Comparison of ENCODE assay signal across 21 cellular contexts in genomic region chr10:50579491-50580259, GRCh38. TPM values are rescaled to one million over a fixed set of nuclear protein-coding genes. Genes with fewer than 3 reads are reported as not detected.
DNase-seq lines count a peak whose midpoint lies in the region; ATAC-seq and TF ChIP-seq lines count a peak whose summit lies in the region.
"Had no signal": no experiment of that assay in that cellular context is flagged by ENCODE, and none has a peak within 500 bp of the region (broad histone marks: within the 10 kb centered on the region; RNA-seq: fewer than 3 reads in every experiment).

No MANE protein-coding gene starts in this region.

- POLR2A ChIA-PET in PC-9 (lab: Charles Lee; ENCODE audit: unreplicated experiment): no interaction called here
- POLR2A ChIA-PET in activated CD4-positive, alpha-beta T cell treated with anti-CD3 and anti-CD28 coated beads for 36 hours (lab: Charles Lee): no interaction called here

- H3K4me3 ChIP-seq in PC-9 (peak overlapping the region; percentile 42), prostate gland (peak overlapping the region in 1 of 2 donors; percentile 1)
- H3K4me3 ChIP-seq: MG63, suprapubic skin had no signal

- BruUV-seq in Calu3 (replicated peaks; lab: Mats Ljungman, UMichigan) (no TSS peak), PC-9 (replicated peaks; lab: Mats Ljungman, UMichigan) (no TSS peak)

- peaks cover 82% of the 10 kb centered on the region for H3K4me1 Mint-ChIP-seq in Calu3 (ENCODE audit: low read depth, unreplicated experiment)
- peaks cover 69% of the 10 kb centered on the region for H3K4me1 Mint-ChIP-seq in activated CD4-positive, alpha-beta T cell treated with anti-CD3 and anti-CD28 coated beads for 36 hours

- H3K9me3 Mint-ChIP-seq in Calu3 (ENCODE audit: low read depth, unreplicated experiment): no peaks in the 10 kb centered on the region
- H3K9me3 Mint-ChIP-seq in activated CD4-positive, alpha-beta T cell treated with anti-CD3 and anti-CD28 coated beads for 36 hours (ENCODE audit: low read depth): no peaks in the 10 kb centered on the region
- H3K9me3 Mint-ChIP-seq: neural crest cell had no signal

- H4K20me1 ChIP-seq in PC-9 (ENCODE audit: insufficient read depth): no peaks in the 10 kb centered on the region

- peak overlapping the region; percentile 58 for H3K27ac Mint-ChIP-seq in Calu3 (ENCODE audit: unreplicated experiment)
- H3K27ac Mint-ChIP-seq in activated CD4-positive, alpha-beta T cell treated with anti-CD3 and anti-CD28 coated beads for 36 hours: no peak overlapping the region
- H3K27ac Mint-ChIP-seq: activated CD8-positive, alpha-beta memory T cell treated with anti-CD3 and anti-CD28 coated beads, Interleukin-2, amount 10 ng/mL, durations not matched to agents 7 days and 5 days had no signal

- peak overlapping the region; percentile 15 for H3K4me3 Mint-ChIP-seq in Calu3 (ENCODE audit: low read depth, unreplicated experiment)
- H3K4me3 Mint-ChIP-seq in activated CD4-positive, alpha-beta T cell treated with anti-CD3 and anti-CD28 coated beads for 36 hours: no peak overlapping the region
- H3K4me3 Mint-ChIP-seq: activated CD8-positive, alpha-beta memory T cell treated with anti-CD3 and anti-CD28 coated beads, Interleukin-2, amount 10 ng/mL, durations not matched to agents 7 days and 5 days; neural crest cell had no signal

- no peak for TF ChIP-seq POLR2A in erythroblast (IDR thresholded peaks at IDR 0.05; ENCODE audit: low read length)
- TF ChIP-seq POLR2A in prostate gland (IDR thresholded peaks at IDR 0.05): no peak

- H3F3A ChIP-seq in PC-9 (ENCODE audit: insufficient read depth, low read depth): peaks cover 18% of the 10 kb centered on the region

- 65% methylated on average over 4 of the region's 4 CpGs for WGBS in prostate gland

- CTCF ChIA-PET in Calu3 (lab: Charles Lee) (interaction anchor here (0.6 kb wide), 1 partner anchor 9 kb away, joined by 6 read pairs; no protein-coding TSS in a partner anchor), PC-9 (lab: Charles Lee) (no interaction called here)
- CTCF ChIA-PET in activated CD4-positive, alpha-beta T cell treated with anti-CD3 and anti-CD28 coated beads for 36 hours (lab: Charles Lee): interaction anchor here (1.0 kb wide), 1 partner anchor 40 kb away, joined by 3 read pairs; no protein-coding TSS in a partner anchor

- H3K36me3 Mint-ChIP-seq in Calu3 (ENCODE audit: insufficient read depth, unreplicated experiment): peaks cover 10% of the 10 kb centered on the region
- peaks cover 5% of the 10 kb centered on the region for H3K36me3 Mint-ChIP-seq in activated CD4-positive, alpha-beta T cell treated with anti-CD3 and anti-CD28 coated beads for 36 hours (ENCODE audit: low read depth)

- H3K27me3 ChIP-seq in PC-9 (ENCODE audit: insufficient read depth, low read depth): no peaks in the 10 kb centered on the region
- H3K27me3 ChIP-seq in prostate gland (replicated peaks; ENCODE audit: insufficient read depth): no peaks in the 10 kb centered on the region
- H3K27me3 ChIP-seq: brain microvascular endothelial cell, MG63, suprapubic skin had no signal

- H3K36me3 ChIP-seq in PC-9 (ENCODE audit: low read depth) (no peaks in the 10 kb centered on the region), prostate gland (no peaks in the 10 kb centered on the region)
- H3K36me3 ChIP-seq: brain microvascular endothelial cell, MG63, suprapubic skin had no signal

- H3K4me1 ChIP-seq in PC-9 (replicated peaks; ENCODE audit: insufficient read depth) (peaks cover 81% of the 10 kb centered on the region), prostate gland (replicated peaks) (peaks cover 12% of the 10 kb centered on the region)

- peak overlapping the region; percentile 84 for H3K27ac ChIP-seq in PC-9
- H3K27ac ChIP-seq in prostate gland: peak overlapping the region; percentile 6 to 70
- H3K27ac ChIP-seq: brain microvascular endothelial cell, suprapubic skin had no signal

- ATAC-seq in activated CD4-positive, alpha-beta T cell treated with anti-CD3 and anti-CD28 coated beads for 36 hours: no peak
- ATAC-seq in HG02642 (IDR thresholded peaks at IDR 0.05; ENCODE audit: poor library complexity, unreplicated experiment): no peak
- ATAC-seq in GM18511 (IDR thresholded peaks at IDR 0.05; ENCODE audit: unreplicated experiment): no peak
- ATAC-seq: activated CD8-positive, alpha-beta memory T cell treated with anti-CD3 and anti-CD28 coated beads, Interleukin-2, amount 10 ng/mL, durations not matched to agents 7 days and 5 days had no signal

- H3K9me2 ChIP-seq in PC-9 (ENCODE audit: insufficient read depth): no peaks in the 10 kb centered on the region
- H3K9me2 ChIP-seq: SK-N-SH had no signal

- H3K9me3 ChIP-seq in PC-9 (ENCODE audit: insufficient read depth, low read depth) (peaks cover 4% of the 10 kb centered on the region; the same call in 1 of the 2 replicates), prostate gland (no peaks in the 10 kb centered on the region)
- H3K9me3 ChIP-seq: MG63, SK-N-SH, suprapubic skin had no signal

- TF ChIP-seq CTCF in Calu3 (IDR thresholded peaks at IDR 0.05; ENCODE audit: unreplicated experiment) (no peak), PC-9 (conservative IDR thresholded peaks at IDR 0.05) (no peak), prostate gland (IDR thresholded peaks at IDR 0.05) (no peak)

- intact Hi-C loops in Calu3 (cut with micrococcal nuclease; ENCODE audit: unreplicated experiment) (loop anchor here (2.0 to 5.0 kb wide), 2 partner anchors 25 to 43 kb away; partner anchors contain the start of gene SGMS1), PC-9 (cut with micrococcal nuclease; ENCODE audit: unreplicated experiment) (loop anchor here (1.0 to 2.0 kb wide), 3 partner anchors 25 to 109 kb away; no protein-coding TSS in a partner anchor), prostate gland (cut with DNase I) (no loop called here)
- intact Hi-C loops in activated CD4-positive, alpha-beta T cell treated with anti-CD3 and anti-CD28 coated beads for 36 hours (cut with DNase I, micrococcal nuclease): no loop called here

- DNase-seq in Calu3 (peak; percentile 32), PC-9 (peak in 1 of 2 experiments; percentile 96), erythroblast (lab: John Stamatoyannopoulos, UW) (peak; percentile 56 to 61), prostate gland (ENCODE audit: low spot score) (peak; percentile 59), GF-D8 (lab: John Stamatoyannopoulos, UW) (no peak)
- no peak for DNase-seq in activated CD4-positive, alpha-beta T cell treated with anti-CD3 and anti-CD28 coated beads for 36 hours
- DNase-seq: activated CD8-positive, alpha-beta memory T cell treated with anti-CD3 and anti-CD28 coated beads, Interleukin-2, amount 10 ng/mL, durations not matched to agents 7 days and 5 days; brain microvascular endothelial cell; cortex of kidney; foreskin fibroblast; GOT3; kidney; MG63; NCI-H1436 treated with DMSO at 0.1 percent for 48 hours; NCI-H2227 treated with DMSO at 0.1 percent for 48 hours; SK-N-SH; T-helper 9 cell had no signal

- H3K27me3 Mint-ChIP-seq in Calu3 (ENCODE audit: unreplicated experiment): no peaks in the 10 kb centered on the region
- H3K27me3 Mint-ChIP-seq in activated CD4-positive, alpha-beta T cell treated with anti-CD3 and anti-CD28 coated beads for 36 hours: no peaks in the 10 kb centered on the region
- H3K27me3 Mint-ChIP-seq: activated CD8-positive, alpha-beta memory T cell treated with anti-CD3 and anti-CD28 coated beads, Interleukin-2, amount 10 ng/mL, durations not matched to agents 7 days and 5 days had no signal

- H3K4me2 ChIP-seq in PC-9: peak overlapping the region; percentile 87
- H3K4me2 ChIP-seq: SK-N-SH had no signal

- no peak overlapping the region for H2AFZ ChIP-seq in PC-9

- peaks cover 73% of the 10 kb centered on the region for H3K79me2 ChIP-seq in PC-9 (ENCODE audit: low read depth)

RNA-seq across cellular contexts. Expression of gene SGMS1, which starts 44.1 kb away (rescaled TPM):
- total RNA-seq in Calu3 (2022) (26.1 and 34.5 TPM in 2 replicates), PC-9 (2021) (34.3 and 35.0 TPM in 2 replicates), prostate gland (10 to 100 TPM; 67.0 to 68.2 TPM)
- 1 to 10 TPM; 7.5 to 9.0 TPM for total RNA-seq in activated CD4-positive, alpha-beta T cell treated with anti-CD3 and anti-CD28 coated beads for 36 hours

Comparison
In these comparisons a context has a peak if more than half of its experiments do, and no peak if none do; other contexts are left out.
1. DNase-seq: peak in Calu3 (single experiment), erythroblast (2 of 2) and prostate gland (single experiment); none in activated CD4-positive, alpha-beta T cell treated with anti-CD3 and anti-CD28 coated beads for 36 hours (single experiment) and GF-D8 (single experiment).
2. intact Hi-C loops: an anchor here in Calu3 (2.0 to 5.0 kb wide) and PC-9 (1.0 to 2.0 kb wide); none called in prostate gland and activated CD4-positive, alpha-beta T cell treated with anti-CD3 and anti-CD28 coated beads for 36 hours.